In the genomic region with DNA sequence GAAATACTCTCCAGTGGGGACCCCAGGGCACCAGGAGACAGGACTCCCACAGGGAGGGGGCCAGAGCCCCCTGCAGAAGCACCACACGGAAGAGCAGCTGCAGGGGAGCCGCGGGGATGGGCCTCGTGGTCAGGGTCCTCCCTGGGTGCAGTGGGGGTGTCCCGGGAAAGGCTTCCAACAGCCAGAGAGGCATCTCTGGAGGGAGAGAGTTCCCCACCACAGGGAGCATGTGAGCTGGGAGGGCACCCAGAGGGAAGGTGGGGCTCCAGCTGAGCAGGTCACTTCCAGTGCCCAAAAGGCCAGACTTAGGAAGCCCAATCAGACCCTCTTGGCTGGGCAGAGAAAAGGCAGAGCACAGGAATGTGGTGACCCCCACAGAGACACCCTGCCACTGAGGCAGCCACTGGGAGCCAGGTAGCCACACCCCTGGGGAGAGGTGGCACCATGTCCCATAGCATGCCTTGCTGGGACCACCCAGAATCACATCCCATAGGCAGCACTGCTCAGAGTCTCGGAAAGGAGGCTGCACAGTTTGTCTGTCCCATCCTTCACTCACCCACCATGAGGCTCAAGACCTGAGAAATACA, we compare ENCODE assay signal across 15 cellular contexts. TPM values are rescaled to one million over a fixed set of nuclear protein-coding genes. Genes with fewer than 3 reads are reported as not detected.
DNase-seq lines count a peak whose midpoint lies in the region; ATAC-seq and TF ChIP-seq lines count a peak whose summit lies in the region.
"Had no signal": no experiment of that assay in that cellular context is flagged by ENCODE, and none has a peak within 500 bp of the region (broad histone marks: within the 10 kb centered on the region; RNA-seq: fewer than 3 reads in every experiment).

No MANE protein-coding gene starts in this region.

- no peak overlapping the region for H3K4me3 Mint-ChIP-seq in stimulated activated naive CD8-positive, alpha-beta T cell treated with anti-CD3 and anti-CD28 coated beads, Interleukin-15, amount 100 ng/mL, for 72 hours
- H3K4me3 Mint-ChIP-seq: B cell; CD4-positive, alpha-beta memory T cell had no signal

- no peak for DNase-seq in stimulated activated naive CD8-positive, alpha-beta T cell treated with anti-CD3 and anti-CD28 coated beads, Interleukin-15, amount 100 ng/mL, for 72 hours
- DNase-seq in stimulated activated naive CD8-positive, alpha-beta T cell treated with anti-CD3 and anti-CD28 coated beads, Interleukin-15, Interleukin-2, amounts not matched to agents 100 U/mL and 50 U/mL, for 24 hours, result no peak
- DNase-seq in neuronal stem cell (ENCODE audit: low spot score) (no peak), upper lobe of right lung (peak; percentile 35), SKM-1 treated with dmso at 0.1 percent for 144 hours (lab: John Stamatoyannopoulos, UW; ENCODE audit: unreplicated experiment) (no peak), superior temporal gyrus (ENCODE audit: extremely low spot score) (no peak)
- DNase-seq: C1 segment of cervical spinal cord; CD4-positive, alpha-beta memory T cell; DMS79; HCEC 1CT had no signal

- no peak overlapping the region for H3K23ac ChIP-seq in neuronal stem cell (ENCODE audit: low read depth, low read length, poor library complexity)

- H3K9me3 Mint-ChIP-seq in stimulated activated naive CD8-positive, alpha-beta T cell treated with anti-CD3 and anti-CD28 coated beads, Interleukin-15, amount 100 ng/mL, for 72 hours, result no peaks in the 10 kb centered on the region

- H3K4me1 Mint-ChIP-seq in stimulated activated naive CD8-positive, alpha-beta T cell treated with anti-CD3 and anti-CD28 coated beads, Interleukin-15, amount 100 ng/mL, for 72 hours, result no peaks in the 10 kb centered on the region
- H3K4me1 Mint-ChIP-seq: B cell; CD4-positive, alpha-beta memory T cell had no signal

- H2AK5ac ChIP-seq in neuronal stem cell (ENCODE audit: low read depth, low read length), result peak overlapping the region; percentile 87

- no peak overlapping the region for H3K4ac ChIP-seq in neuronal stem cell (ENCODE audit: low read length)

- H3K4me2 ChIP-seq in neuronal stem cell (ENCODE audit: insufficient read depth, low read length, poor library complexity, severe bottlenecking), result peak overlapping the region; percentile 20

- H3K27me3 ChIP-seq in endocrine pancreas (ENCODE audit: control insufficient read depth, insufficient read depth, low read length), result no peaks in the 10 kb centered on the region
- peaks cover 0 to 64% (median 16%) of the 10 kb centered on the region in 3 experiments for H3K27me3 ChIP-seq in neuronal stem cell (ENCODE audit: control insufficient read depth in 3 of 3, insufficient read depth in 3 of 3, low read depth in 1 of 3, low read length in 3 of 3)
- H3K27me3 ChIP-seq in upper lobe of right lung, result no peaks in the 10 kb centered on the region

- no peak overlapping the region for H2AFZ ChIP-seq in neuronal stem cell (ENCODE audit: low read length)

- H3K4me1 ChIP-seq in endocrine pancreas (ENCODE audit: control insufficient read depth, insufficient read depth, low read length) (no peaks in the 10 kb centered on the region), neuronal stem cell (ENCODE audit: control insufficient read depth in 2 of 2, insufficient read depth in 1 of 2, low read depth in 1 of 2, low read length in 2 of 2) (peaks cover 6 to 20% of the 10 kb centered on the region in 2 donors), upper lobe of right lung (no peaks in the 10 kb centered on the region)

- peak overlapping the region; percentile 56 for H3K14ac ChIP-seq in neuronal stem cell (ENCODE audit: low read length)

- H3K27me3 Mint-ChIP-seq in stimulated activated naive CD8-positive, alpha-beta T cell treated with anti-CD3 and anti-CD28 coated beads, Interleukin-15, amount 100 ng/mL, for 72 hours, result peaks cover 5% of the 10 kb centered on the region

- no peak overlapping the region for H4K91ac ChIP-seq in neuronal stem cell (ENCODE audit: low read depth, low read length, poor library complexity)

- H3K36me3 ChIP-seq in endocrine pancreas (ENCODE audit: control insufficient read depth, insufficient read depth, low read length), result no peaks in the 10 kb centered on the region
- H3K36me3 ChIP-seq in neuronal stem cell (replicated peaks in 1 of 2; ENCODE audit: control insufficient read depth in 2 of 2, insufficient read depth in 2 of 2, low read length in 2 of 2), result no peaks in the 10 kb centered on the region
- H3K36me3 ChIP-seq in upper lobe of right lung, result no peaks in the 10 kb centered on the region

- ATAC-seq in stimulated activated naive CD8-positive, alpha-beta T cell treated with anti-CD3 and anti-CD28 coated beads, Interleukin-15, amount 100 ng/mL, for 72 hours, result peak; percentile 27
- no peak for ATAC-seq in stimulated activated naive CD8-positive, alpha-beta T cell treated with anti-CD3 and anti-CD28 coated beads, Interleukin-15, Interleukin-2, amounts not matched to agents 100 U/mL and 50 U/mL, for 24 hours
- ATAC-seq in upper lobe of right lung (no peak), HG02981 (IDR thresholded peaks at IDR 0.05; ENCODE audit: unreplicated experiment) (no peak)
- ATAC-seq: GM12878 had no signal

- H3K9ac ChIP-seq in endocrine pancreas (ENCODE audit: control insufficient read depth, insufficient read depth, low read length), result peak overlapping the region; percentile 4
- no peak overlapping the region for H3K9ac ChIP-seq in neuronal stem cell (ENCODE audit: low read depth, low read length, poor library complexity)

- no peak overlapping the region for H3K4me3 ChIP-seq in endocrine pancreas (ENCODE audit: control insufficient read depth, insufficient read depth, low read length)
- no peak overlapping the region for H3K4me3 ChIP-seq in neuronal stem cell (ENCODE audit: low read length in 2 of 2)
- H3K4me3 ChIP-seq in upper lobe of right lung, result no peak overlapping the region
- H3K4me3 ChIP-seq: GM12878 had no signal

- H3K27ac Mint-ChIP-seq in stimulated activated naive CD8-positive, alpha-beta T cell treated with anti-CD3 and anti-CD28 coated beads, Interleukin-15, amount 100 ng/mL, for 72 hours, result no peak overlapping the region
- H3K27ac Mint-ChIP-seq: B cell; CD4-positive, alpha-beta memory T cell had no signal

- peak overlapping the region; percentile 12 for H2BK12ac ChIP-seq in neuronal stem cell (ENCODE audit: low read length)

- H2BK15ac ChIP-seq in neuronal stem cell (ENCODE audit: low read length), result peak overlapping the region; percentile 17

- H3K27ac ChIP-seq in neuronal stem cell (replicated peaks; ENCODE audit: low read length), result no peak overlapping the region
- no peak overlapping the region for H3K27ac ChIP-seq in upper lobe of right lung

- H3K18ac ChIP-seq in neuronal stem cell (ENCODE audit: low read length), result peak overlapping the region; percentile 87

- H4K8ac ChIP-seq in neuronal stem cell (ENCODE audit: low read depth, low read length), result no peak overlapping the region

- intact Hi-C loops in upper lobe of right lung (cut with DNase I), result no loop called here

- no peaks in the 10 kb centered on the region for H3K79me1 ChIP-seq in neuronal stem cell (ENCODE audit: low read depth, low read length)

- TF ChIP-seq CTCF in upper lobe of right lung (IDR thresholded peaks at IDR 0.05), result no peak

- H2BK120ac ChIP-seq in neuronal stem cell (ENCODE audit: low read depth, low read length), result no peak overlapping the region

- H3K9me3 ChIP-seq in endocrine pancreas (ENCODE audit: control insufficient read depth, low read length) (no peaks in the 10 kb centered on the region), neuronal stem cell (replicated peaks in 1 of 2; ENCODE audit: control insufficient read depth in 2 of 2, insufficient read depth in 1 of 2, low read depth in 1 of 2, low read length in 2 of 2) (no peaks in the 10 kb centered on the region), upper lobe of right lung (no peaks in the 10 kb centered on the region)

- no CpG with 5 or more reads among the region's 6 CpGs for WGBS in neuronal stem cell (ENCODE audit: extremely low coverage in 2 of 2, insufficient read length in 2 of 2, insufficient replicate concordance in 1 of 2), 2 donors

- H2BK5ac ChIP-seq in neuronal stem cell (ENCODE audit: low read length), result no peak overlapping the region

RNA-seq across cellular contexts. Expression of a gene that starts 49.9 kb away (rescaled TPM):
- 9.9 TPM for polyA plus RNA-seq in neuronal stem cell (2013, experiment 1 of 2)
- polyA plus RNA-seq in neuronal stem cell (2013, experiment 2 of 2), result 9.4 TPM
- total RNA-seq in upper lobe of right lung, result not detected
- total RNA-seq: B cell; CD4-positive, alpha-beta memory T cell; G401; GM12878 had no signal
- polyA plus RNA-seq: CD4-positive, alpha-beta memory T cell; GM12878 had no signal
